ENCODE assay signal across 27 cellular contexts in the genomic region with DNA sequence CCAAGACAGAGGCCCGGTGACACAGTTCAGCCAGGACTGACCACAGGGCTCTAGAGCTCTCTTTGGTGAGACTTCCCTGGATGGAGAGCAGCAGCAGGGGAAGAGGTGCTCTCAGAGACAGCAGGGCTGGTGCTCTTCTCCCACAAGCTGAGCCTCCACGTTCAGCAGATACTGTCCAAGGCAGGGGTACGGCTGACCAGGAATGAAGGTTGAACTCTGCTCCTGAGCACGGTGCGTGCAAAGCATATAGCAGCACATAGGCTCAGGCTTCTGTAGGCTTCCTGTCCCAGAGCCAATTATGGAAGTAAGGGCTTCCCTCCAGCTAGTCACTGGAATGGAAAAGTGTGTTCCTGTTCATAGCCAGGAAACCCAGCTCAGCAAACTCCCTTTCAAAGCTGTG. TPM values are rescaled to one million over a fixed set of nuclear protein-coding genes. Genes with fewer than 3 reads are reported as not detected.
"Had no signal": no experiment of that assay in that cellular context is flagged by ENCODE, and none has a peak within 500 bp of the region (broad histone marks: within the 10 kb centered on the region; RNA-seq: fewer than 3 reads in every experiment).

No MANE protein-coding gene starts in this region.

- H3K4me2 ChIP-seq: KMS-11 had no signal

- H3K36me3 Mint-ChIP-seq: IgD-negative memory B cell had no signal

- H3K36me3 ChIP-seq: SJCRH30 had no signal

- ATAC-seq: K562, Panc1, PC-3, SK-N-SH treated with all-trans-retinoic acid at 6 μM for 48 hours had no signal

- H3K9ac ChIP-seq: KMS-11 had no signal

- H3K9me3 Mint-ChIP-seq: IgD-negative memory B cell had no signal

- DNase-seq: Kasumi-1; MM.1S; NCI-H1092 treated with DMSO at 0.1 percent for 48 hours; NCI-H1436; NCI-H187; NCI-H2029; NCI-H2081 treated with DMSO at 0.1 percent for 48 hours; NCI-H2171; NCI-H226; NCI-H446; NCI-H510A; NCI-H524 treated with DMSO at 0.1 percent for 48 hours; NCI-H69; NCI-H774; NK-92 treated with Interleukin-12 subunit alpha and Interleukin-12 subunit beta, amount 100 ng/mL, for 24 hours; PC-3; SHP77 treated with DMSO at 0.1 percent for 48 hours; SJCRH30 had no signal

- H3K9me3 ChIP-seq: SJCRH30 had no signal

- H3K27ac ChIP-seq: KMS-11, RWPE1, SJCRH30 had no signal

- H3K4me3 Mint-ChIP-seq: IgD-negative memory B cell had no signal

- H3K4me3 ChIP-seq: K562, SJCRH30 had no signal

- H3K4me1 ChIP-seq: SJCRH30 had no signal

RNA-seq across cellular contexts. Expression of gene DMBX1, which starts 23.9 kb away (rescaled TPM):
- total RNA-seq: HT1080, M059J, OCI-LY7, SJCRH30 had no signal
- polyA plus RNA-seq: IgD-negative memory B cell had no signal

RNA-seq across cellular contexts. Expression of gene KNCN, which starts 37.9 kb away (rescaled TPM):
- total RNA-seq: HT1080, K562, M059J, OCI-LY7, PC-3 had no signal
- polyA plus RNA-seq: IgD-negative memory B cell, K562 had no signal
